Comparison of ENCODE assay signal across 1 cellular context in the genomic region with DNA sequence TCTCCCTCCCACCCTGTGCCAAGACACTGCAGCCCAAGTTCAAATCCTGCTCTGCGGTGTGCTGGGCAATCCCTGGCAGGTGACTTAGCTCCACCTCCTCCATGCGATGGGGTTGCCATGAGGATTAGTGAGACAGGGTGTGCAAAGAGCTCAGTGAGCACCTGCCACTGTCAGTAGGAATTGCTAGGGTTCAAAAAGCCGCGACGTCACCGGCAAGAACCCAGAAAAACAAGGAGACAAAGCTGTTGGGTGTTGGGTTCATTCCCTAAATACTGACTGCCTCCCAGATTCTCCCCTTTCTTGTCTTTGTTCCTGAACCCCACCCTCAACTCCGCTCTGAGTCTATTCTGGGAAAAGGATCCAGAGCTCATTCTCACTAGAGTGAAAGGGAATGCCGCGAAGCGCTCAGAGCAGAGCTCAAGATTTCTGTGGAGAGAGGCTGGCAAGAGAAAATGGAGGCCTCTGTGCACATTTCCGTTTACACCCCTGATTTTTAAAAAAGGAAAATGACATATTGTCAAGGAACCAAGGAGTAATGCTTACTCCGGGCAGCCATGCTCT.
TF ChIP-seq lines count a peak whose summit lies in the region.

No MANE protein-coding gene starts in this region.

TF ChIP-seq in A549, 52 proteins besides CTCF, POLR2A, EP300 and RAD21:
- TF ChIP-seq FOSL2 (IDR thresholded peaks at IDR 0.05) (no peak), FOSL2 (CRISPR knock-in tag; IDR thresholded peaks at IDR 0.05) (no peak), POLR2AphosphoS2 (conservative IDR thresholded peaks at IDR 0.05; ENCODE audit: low read length) (peak; percentile 28; the same call in 1 of the 2 replicates)
